17 cellular contexts compared by ENCODE assay signal in genomic region chr7:19290936-19291335, GRCh38.
"Had no signal": no experiment of that assay in that cellular context is flagged by ENCODE, and none has a peak within 500 bp of the region (broad histone marks: within the 10 kb centered on the region; RNA-seq: fewer than 3 reads in every experiment).

No MANE protein-coding gene starts in this region.

- H3K4me3 ChIP-seq: ascending aorta, left lung, thyroid gland had no signal

- H3K27me3 ChIP-seq: ascending aorta, left lung, thyroid gland had no signal

- ATAC-seq: activated T-cell treated with anti-CD3 and anti-CD28 coated beads, Interleukin-2, amount 50 U/mL, for 4 hours; left lung had no signal

- H3K36me3 ChIP-seq: ascending aorta, left lung, thyroid gland had no signal

- H3K9me3 ChIP-seq: ascending aorta, left lung, thyroid gland had no signal

- DNase-seq: activated CD4-positive, alpha-beta T cell treated with anti-CD3 and anti-CD28 coated beads, Interleukin-2, amount 50 U/mL, for 1 hour; activated CD8-positive, alpha-beta memory T cell treated with anti-CD3 and anti-CD28 coated beads, Interleukin-2, amount 50 U/mL, for 4 hours; activated effector memory CD4-positive, alpha-beta T cell treated with Interleukin-2 at 50 U/mL for 16 hours; activated naive CD4-positive, alpha-beta T cell treated with anti-CD3 and anti-CD28 coated beads, Interleukin-2, amount 50 U/mL, for 16 hours; activated T-cell treated with anti-CD3 and anti-CD28 coated beads, Interleukin-2, amount 50 U/mL, for 4 hours; cortex of kidney; erythroblast; left lung; occipital lobe; posterior cingulate gyrus; retina; stimulated activated CD4-positive, alpha-beta T cell treated with anti-CD3 and anti-CD28 coated beads, Interleukin-2, amount 100 ng/mL, for 24 hours; stimulated activated naive CD4-positive, alpha-beta T cell treated with Interleukin-2 at 50 U/mL for 16 hours; thyroid gland had no signal

- FAIRE-seq: endometrium, frontal cortex had no signal

- H3K4me3 Mint-ChIP-seq: activated T-cell treated with anti-CD3 and anti-CD28 coated beads, Interleukin-2, amount 50 U/mL, for 4 hours had no signal

- H3K4me1 ChIP-seq: left lung, thyroid gland had no signal

- H3K27ac ChIP-seq: ascending aorta, left lung, thyroid gland had no signal
